In the genomic region with DNA sequence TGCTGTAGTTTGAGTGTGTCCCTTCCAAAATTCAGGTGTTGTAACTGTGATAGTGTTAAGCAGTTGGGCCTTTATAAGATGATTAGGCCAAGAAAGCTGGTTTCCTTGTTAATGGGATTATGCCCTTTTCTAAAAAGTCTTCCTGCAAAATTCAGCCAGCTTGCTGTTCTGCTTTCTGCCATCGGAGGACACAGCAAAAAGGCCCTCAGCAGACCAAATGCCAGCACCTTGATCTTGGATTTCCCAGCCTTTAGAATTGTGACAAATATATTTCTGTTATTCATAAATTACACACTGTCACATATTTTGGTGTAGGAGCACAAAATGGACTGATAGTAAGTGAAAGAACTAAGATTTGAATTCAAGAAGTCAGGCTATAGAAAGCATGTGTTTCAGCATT, we compare ENCODE assay signal across 1 cellular context.
TF ChIP-seq lines count a peak whose summit lies in the region.

No MANE protein-coding gene starts in this region.

TF ChIP-seq in GM23338, 12 proteins besides CTCF, POLR2A, EP300 and RAD21 (continued from another document):
- TF ChIP-seq JUNB (IDR thresholded peaks at IDR 0.05; ENCODE audit: unreplicated experiment), result no peak
TF ChIP-seq in GM23338: peak in this region for 0.
